In genomic region chr2:186695081-186695756, GRCh38 we compare ENCODE assay signal across 8 cellular contexts. TPM values are rescaled to one million over a fixed set of nuclear protein-coding genes. Genes with fewer than 3 reads are reported as not detected.
DNase-seq lines count a peak whose midpoint lies in the region; ATAC-seq and TF ChIP-seq lines count a peak whose summit lies in the region.

No MANE protein-coding gene starts in this region.

- H3K9me3 Mint-ChIP-seq in activated T-helper 17 cell treated with anti-CD3 and anti-CD28 coated beads, Interleukin-2, amount 50 U/mL, for 72 hours: no peaks in the 10 kb centered on the region
- no peaks in the 10 kb centered on the region for H3K9me3 Mint-ChIP-seq in activated CD8-positive, alpha-beta T cell treated with anti-CD3 and anti-CD28 coated beads for 36 hours

- H2AFZ ChIP-seq in ACC112 (ENCODE audit: low read length, unreplicated experiment): peak overlapping the region; percentile 98

- POLR2A ChIA-PET in activated CD8-positive, alpha-beta T cell treated with anti-CD3 and anti-CD28 coated beads for 36 hours (lab: Charles Lee): no interaction called here

- H3K36me3 ChIP-seq in ACC112 (ENCODE audit: insufficient read depth, low read length) (no peaks in the 10 kb centered on the region), HAP-1 (replicated peaks) (no peaks in the 10 kb centered on the region), thoracic aorta (no peaks in the 10 kb centered on the region)

- H3K4me1 ChIP-seq in ACC112 (ENCODE audit: control insufficient read depth, insufficient read depth, low read length, unreplicated experiment) (peaks cover 15% of the 10 kb centered on the region), HAP-1 (peaks cover 14% of the 10 kb centered on the region), thoracic aorta (ENCODE audit: control insufficient read depth in 1 of 2, low read depth in 2 of 2) (peaks cover 3 to 15% of the 10 kb centered on the region in 2 donors)

- H3K4me3 Mint-ChIP-seq in activated T-helper 17 cell treated with anti-CD3 and anti-CD28 coated beads, Interleukin-2, amount 50 U/mL, for 72 hours: peak overlapping the region; percentile 69
- H3K4me3 Mint-ChIP-seq in activated CD8-positive, alpha-beta T cell treated with anti-CD3 and anti-CD28 coated beads for 36 hours: no peak overlapping the region

- H3K27me3 Mint-ChIP-seq in activated T-helper 17 cell treated with anti-CD3 and anti-CD28 coated beads, Interleukin-2, amount 50 U/mL, for 72 hours: peaks cover 45% of the 10 kb centered on the region
- H3K27me3 Mint-ChIP-seq in activated CD8-positive, alpha-beta T cell treated with anti-CD3 and anti-CD28 coated beads for 36 hours: peaks cover 45% of the 10 kb centered on the region

- H3K27me3 ChIP-seq in ACC112 (ENCODE audit: insufficient read depth, low read length): no peaks in the 10 kb centered on the region
- H3K27me3 ChIP-seq in HAP-1 (ENCODE audit: low read depth): no peaks in the 10 kb centered on the region
- H3K27me3 ChIP-seq in thoracic aorta (replicated peaks; ENCODE audit: insufficient read depth): no peaks in the 10 kb centered on the region

- no peak overlapping the region for H3K27ac Mint-ChIP-seq in activated T-helper 17 cell treated with anti-CD3 and anti-CD28 coated beads, Interleukin-2, amount 50 U/mL, for 72 hours
- no peak overlapping the region for H3K27ac Mint-ChIP-seq in activated CD8-positive, alpha-beta T cell treated with anti-CD3 and anti-CD28 coated beads for 36 hours

- TF ChIP-seq CTCF in thoracic aorta (IDR thresholded peaks at IDR 0.05): no peak
- no peak for TF ChIP-seq CTCF in activated CD8-positive, alpha-beta T cell treated with anti-CD3 and anti-CD28 coated beads for 36 hours (IDR thresholded peaks at IDR 0.05)

- peak overlapping the region; percentile 96 for H3K4me3 ChIP-seq in ACC112 (ENCODE audit: low read depth, low read length)
- peak overlapping the region; percentile 64 for H3K4me3 ChIP-seq in HAP-1
- H3K4me3 ChIP-seq in iPS-18c (ENCODE audit: insufficient read depth, low read depth, low read length): peak overlapping the region; percentile 87; the same call in 1 of the 2 replicates
- H3K4me3 ChIP-seq in thoracic aorta: peak overlapping the region; percentile 93

- H3K9me3 ChIP-seq in HAP-1: no peaks in the 10 kb centered on the region
- no peaks in the 10 kb centered on the region for H3K9me3 ChIP-seq in iPS-18c (ENCODE audit: control insufficient read depth, insufficient read depth, low read length)
- H3K9me3 ChIP-seq in thoracic aorta: no peaks in the 10 kb centered on the region

- in situ Hi-C loops in HAP-1 (cut with MboI; ENCODE audit: low sequenced_read_pairs): no loop called here

- H3K79me2 ChIP-seq in ACC112 (ENCODE audit: control insufficient read depth, insufficient read depth, low read length, unreplicated experiment): no peaks in the 10 kb centered on the region

- CTCF ChIA-PET in activated CD8-positive, alpha-beta T cell treated with anti-CD3 and anti-CD28 coated beads for 36 hours (lab: Charles Lee): no interaction called here

- H3K27ac ChIP-seq in ACC112 (ENCODE audit: low read depth, low read length): peak overlapping the region; percentile 24; the same call in 1 of the 2 replicates
- H3K27ac ChIP-seq in thoracic aorta: no peak overlapping the region

- no peaks in the 10 kb centered on the region for H3K4me1 Mint-ChIP-seq in activated T-helper 17 cell treated with anti-CD3 and anti-CD28 coated beads, Interleukin-2, amount 50 U/mL, for 72 hours
- H3K4me1 Mint-ChIP-seq in activated CD8-positive, alpha-beta T cell treated with anti-CD3 and anti-CD28 coated beads for 36 hours (ENCODE audit: low read depth): peaks cover 10% of the 10 kb centered on the region

- DNase-seq in HAP-1 (ENCODE audit: low spot score in 2 of 2) (peak; percentile 10 to 19), thoracic aorta (ENCODE audit: low spot score) (no peak), NAMALWA (ENCODE audit: low spot score) (no peak), NCI-H128 (lab: John Stamatoyannopoulos, UW; ENCODE audit: unreplicated experiment) (no peak)
- no peak for DNase-seq in activated CD8-positive, alpha-beta T cell treated with anti-CD3 and anti-CD28 coated beads for 36 hours

- ATAC-seq in activated T-helper 17 cell treated with anti-CD3 and anti-CD28 coated beads, Interleukin-2, amount 50 U/mL, for 72 hours (replicated peaks): peak; percentile 15
- no peak for ATAC-seq in thoracic aorta (ENCODE audit: insufficient number of reproducible peaks, low FRiP score, low read depth)
- no peak for ATAC-seq in activated CD8-positive, alpha-beta T cell treated with anti-CD3 and anti-CD28 coated beads for 36 hours

- no peaks in the 10 kb centered on the region for H3K36me3 Mint-ChIP-seq in activated T-helper 17 cell treated with anti-CD3 and anti-CD28 coated beads, Interleukin-2, amount 50 U/mL, for 72 hours (ENCODE audit: low read depth)
- no peaks in the 10 kb centered on the region for H3K36me3 Mint-ChIP-seq in activated CD8-positive, alpha-beta T cell treated with anti-CD3 and anti-CD28 coated beads for 36 hours (ENCODE audit: low read depth)

- intact Hi-C loops in activated CD8-positive, alpha-beta T cell treated with anti-CD3 and anti-CD28 coated beads for 36 hours (cut with micrococcal nuclease): no loop called here

RNA-seq across cellular contexts. Expression of gene FAM171B, which starts 1.4 kb away (rescaled TPM):
- total RNA-seq in activated T-helper 17 cell treated with anti-CD3 and anti-CD28 coated beads, Interleukin-2, amount 50 U/mL, for 72 hours: 1 to 10 TPM in 1 of 2 donors, under 1 TPM in 1; 0.67 to 1.2 TPM
- total RNA-seq in thoracic aorta: 1 to 10 TPM; 1.8 to 3.5 TPM
- under 1 TPM; 0.31 to 0.83 TPM for total RNA-seq in activated CD8-positive, alpha-beta T cell treated with anti-CD3 and anti-CD28 coated beads for 36 hours

Comparison
In these comparisons a context has a peak if more than half of its experiments do, and no peak if none do; other contexts are left out.
1. DNase-seq: peak in HAP-1 (2 of 2); none in thoracic aorta (single experiment), activated CD8-positive, alpha-beta T cell treated with anti-CD3 and anti-CD28 coated beads for 36 hours (single experiment), NAMALWA (single experiment) and NCI-H128 (single experiment).
2. Peak in every context shown above with its lines, with median percentiles within 50 percentile points of each other: H3K4me3 ChIP-seq.